Comparison of ENCODE assay signal across 8 cellular contexts in the genomic region with DNA sequence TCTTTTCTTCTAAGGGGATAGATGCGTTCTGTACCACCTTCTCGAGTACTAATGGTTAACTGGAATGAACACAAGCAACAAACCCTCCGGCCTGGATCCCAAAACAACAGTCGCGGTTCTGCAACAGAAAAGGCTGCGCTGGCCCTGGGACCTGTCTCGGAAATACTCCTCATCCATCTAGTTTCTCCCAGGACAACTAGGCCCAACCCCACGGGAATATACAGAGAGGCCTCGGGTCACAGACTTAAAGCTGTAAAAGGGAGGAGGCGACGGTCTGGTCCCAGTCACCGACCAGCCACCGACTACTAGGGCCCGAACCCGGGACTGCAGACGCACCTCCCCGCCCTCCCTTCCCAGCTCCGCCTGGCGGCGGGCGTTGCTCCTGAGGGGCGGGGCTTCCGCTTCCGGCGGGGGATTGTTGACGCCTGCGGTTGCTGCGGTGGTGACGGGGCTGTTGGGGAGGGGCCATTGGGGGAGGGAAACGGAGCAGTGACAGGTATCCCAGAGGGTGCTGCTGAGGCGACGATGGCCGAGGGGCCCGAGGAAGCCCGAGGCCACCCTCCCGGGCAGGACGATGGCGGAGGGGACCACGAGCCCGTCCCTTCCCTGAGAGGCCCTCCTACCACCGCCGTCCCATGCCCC. TPM values are rescaled to one million over a fixed set of nuclear protein-coding genes. Genes with fewer than 3 reads are reported as not detected.
DNase-seq lines count a peak whose midpoint lies in the region; ATAC-seq and TF ChIP-seq lines count a peak whose summit lies in the region.

A gene with protein sequence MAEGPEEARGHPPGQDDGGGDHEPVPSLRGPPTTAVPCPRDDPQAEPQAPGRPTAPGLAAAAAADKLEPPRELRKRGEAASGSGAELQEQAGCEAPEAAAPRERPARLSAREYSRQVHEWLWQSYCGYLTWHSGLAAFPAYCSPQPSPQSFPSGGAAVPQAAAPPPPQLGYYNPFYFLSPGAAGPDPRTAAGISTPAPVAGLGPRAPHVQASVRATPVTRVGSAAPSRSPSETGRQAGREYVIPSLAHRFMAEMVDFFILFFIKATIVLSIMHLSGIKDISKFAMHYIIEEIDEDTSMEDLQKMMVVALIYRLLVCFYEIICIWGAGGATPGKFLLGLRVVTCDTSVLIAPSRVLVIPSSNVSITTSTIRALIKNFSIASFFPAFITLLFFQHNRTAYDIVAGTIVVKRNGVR (plus strand): TSS at position 418 of the 642 bp plus-strand sequence. CDS start 108 bp downstream, at position 526.

- H3K4me3 Mint-ChIP-seq in CD14-positive monocyte, result peak within 1 kb of the TSS; percentile 84 to 90

- TF ChIP-seq CTCF in CD14-positive monocyte (IDR thresholded peaks at IDR 0.05), result peak; percentile 64

- peaks cover 0 to 3% (median 0%) of the 10 kb centered on the region in 3 donors for H3K27me3 Mint-ChIP-seq in CD14-positive monocyte (ENCODE audit: low read depth in 3 of 3)

- intact Hi-C loops in CD14-positive monocyte (cut with micrococcal nuclease), result loop anchor here (5.0 to 10.0 kb wide), 2 partner anchors 105 to 107 kb away; a partner anchor contains a TSS

- peak within 1 kb of the TSS; percentile 85 to 94 (median 89) for H3K27ac Mint-ChIP-seq in CD14-positive monocyte

- peaks cover 0 to 5% (median 0%) of the 10 kb centered on the region in 7 donors for H3K9me3 Mint-ChIP-seq in CD14-positive monocyte

- H3K36me3 Mint-ChIP-seq in CD14-positive monocyte, result peaks cover 19 to 27% of the 10 kb centered on the region in 2 donors

- DNase-seq in CD14-positive monocyte (ENCODE audit: low spot score), result peak; percentile 92
- DNase-seq in NCI-H524 treated with DMSO at 0.1 percent for 48 hours (lab: John Stamatoyannopoulos, UW), result peak; percentile 55
- peak; percentile 97 for DNase-seq in activated CD4-positive, alpha-beta T cell treated with anti-CD3 and anti-CD28 coated beads, Interleukin-2, amount 50 U/mL, for 1 hour
- peak; percentile 82 for DNase-seq in dedifferentiated amniotic fluid mesenchymal stem cell (ENCODE audit: extremely low spot score)
- DNase-seq in left lobe of liver (ENCODE audit: low spot score), result peak; percentile 98
- DNase-seq in stimulated activated CD4-positive, alpha-beta T cell treated with anti-CD3 and anti-CD28 coated beads, Interleukin-2, amount 100 ng/mL, for 4 hours (ENCODE audit: low read depth), result peak; percentile 93

- ATAC-seq in GM19324 (IDR thresholded peaks at IDR 0.05; ENCODE audit: low FRiP score, unreplicated experiment) (peak; percentile 96), HG03460 (IDR thresholded peaks at IDR 0.05; ENCODE audit: unreplicated experiment) (peak; percentile 85), left lobe of liver (peak; percentile 92)

- peaks cover 31% of the 10 kb centered on the region for H3K4me1 Mint-ChIP-seq in CD14-positive monocyte

RNA-seq across cellular contexts. Expression of the gene that starts here (rescaled TPM):
- polyA plus RNA-seq in CD14-positive monocyte, result 1 to 10 TPM; 6.8 to 9.3 TPM
- total RNA-seq in left lobe of liver, result 42.0 TPM

Comparison
In these comparisons a context has a peak if more than half of its experiments do, and no peak if none do; other contexts are left out.
1. Peak in every context shown above with its lines: DNase-seq and ATAC-seq.